Comparison of ENCODE assay signal across 22 cellular contexts in genomic region chr14:56394826-56395543, GRCh38.
"Had no signal": no experiment of that assay in that cellular context is flagged by ENCODE, and none has a peak within 500 bp of the region (broad histone marks: within the 10 kb centered on the region; RNA-seq: fewer than 3 reads in every experiment).

No MANE protein-coding gene starts in this region.

- H3K9me3 ChIP-seq: gastrocnemius medialis, heart left ventricle, prostate gland, right atrium auricular region, tibial nerve, uterus had no signal

- H3K4me1 ChIP-seq: gastrocnemius medialis, neural progenitor cell, prostate gland, right atrium auricular region, tibial nerve, uterus had no signal

- H3K27ac ChIP-seq: coronary artery, gastrocnemius medialis, heart left ventricle, neural progenitor cell, prostate gland, right atrium auricular region, tibial nerve, uterus had no signal

- H3K36me3 Mint-ChIP-seq: activated naive CD4-positive, alpha-beta T cell treated with anti-CD3 and anti-CD28 coated beads, Interleukin-2, amount 10 ng/mL, durations not matched to agents 7 days and 5 days; naive thymus-derived CD4-positive, alpha-beta T cell; neural progenitor cell had no signal

- DNase-seq: activated CD4-positive, alpha-beta T cell treated with anti-CD3 and anti-CD28 coated beads, Interleukin-2, amount 10 ng/mL, durations not matched to agents 7 days and 5 days; activated CD8-positive, alpha-beta T cell treated with anti-CD3 and anti-CD28 coated beads, Interleukin-2, amount 10 ng/mL, durations not matched to agents 7 days and 5 days; activated naive CD4-positive, alpha-beta T cell treated with anti-CD3 and anti-CD28 coated beads, Interleukin-2, amount 10 ng/mL, durations not matched to agents 7 days and 5 days; activated naive CD8-positive, alpha-beta T cell treated with anti-CD3 and anti-CD28 coated beads, Interleukin-2, amount 50 U/mL, for 24 hours; activated T-cell treated with anti-CD3 and anti-CD28 coated beads, Interleukin-2, amount 50 U/mL, for 24 hours; gastrocnemius medialis; heart left ventricle; kidney glomerular epithelial cell; left ventricle myocardium superior; mesenchymal stem cell; naive thymus-derived CD4-positive, alpha-beta T cell; stimulated activated CD4-positive, alpha-beta T cell treated with anti-CD3 and anti-CD28 coated beads, Interleukin-15, amount 100 ng/mL, for 24 hours; stimulated activated CD4-positive, alpha-beta T cell treated with anti-CD3 and anti-CD28 coated beads, Interleukin-2, amount 100 ng/mL, for 48 hours; T-helper 9 cell; uterus had no signal

- H3K9me3 Mint-ChIP-seq: activated CD4-positive, alpha-beta T cell treated with anti-CD3 and anti-CD28 coated beads, Interleukin-2, amount 10 ng/mL, durations not matched to agents 7 days and 5 days; activated naive CD4-positive, alpha-beta T cell treated with anti-CD3 and anti-CD28 coated beads, Interleukin-2, amount 10 ng/mL, durations not matched to agents 7 days and 5 days; activated naive CD8-positive, alpha-beta T cell treated with anti-CD3 and anti-CD28 coated beads, Interleukin-2, amount 50 U/mL, for 24 hours; activated T-cell treated with anti-CD3 and anti-CD28 coated beads, Interleukin-2, amount 50 U/mL, for 24 hours; neural progenitor cell; stimulated activated naive CD8-positive, alpha-beta T cell treated with anti-CD3 and anti-CD28 coated beads, Interleukin-15, Interleukin-2, amounts not matched to agents 100 ng/mL and 50 ng/mL, for 24 hours had no signal

- ATAC-seq: activated CD8-positive, alpha-beta T cell treated with anti-CD3 and anti-CD28 coated beads, Interleukin-2, amount 10 ng/mL, durations not matched to agents 7 days and 5 days; activated naive CD8-positive, alpha-beta T cell treated with anti-CD3 and anti-CD28 coated beads, Interleukin-2, amount 50 U/mL, for 24 hours; esophagus mucosa; gastrocnemius medialis; heart left ventricle; left ventricle myocardium superior; naive thymus-derived CD4-positive, alpha-beta T cell had no signal

- H3K27ac Mint-ChIP-seq: activated CD4-positive, alpha-beta T cell treated with anti-CD3 and anti-CD28 coated beads, Interleukin-2, amount 10 ng/mL, durations not matched to agents 7 days and 5 days; activated CD8-positive, alpha-beta T cell treated with anti-CD3 and anti-CD28 coated beads, Interleukin-2, amount 10 ng/mL, durations not matched to agents 7 days and 5 days; activated naive CD4-positive, alpha-beta T cell treated with anti-CD3 and anti-CD28 coated beads, Interleukin-2, amount 10 ng/mL, durations not matched to agents 7 days and 5 days; activated naive CD8-positive, alpha-beta T cell treated with anti-CD3 and anti-CD28 coated beads, Interleukin-2, amount 50 U/mL, for 24 hours; activated T-cell treated with anti-CD3 and anti-CD28 coated beads, Interleukin-2, amount 50 U/mL, for 24 hours; naive thymus-derived CD4-positive, alpha-beta T cell; neural progenitor cell; stimulated activated naive CD8-positive, alpha-beta T cell treated with anti-CD3 and anti-CD28 coated beads, Interleukin-15, Interleukin-2, amounts not matched to agents 100 ng/mL and 50 ng/mL, for 24 hours had no signal

- H3K27me3 Mint-ChIP-seq: activated CD4-positive, alpha-beta T cell treated with anti-CD3 and anti-CD28 coated beads, Interleukin-2, amount 10 ng/mL, durations not matched to agents 7 days and 5 days; activated naive CD4-positive, alpha-beta T cell treated with anti-CD3 and anti-CD28 coated beads, Interleukin-2, amount 10 ng/mL, durations not matched to agents 7 days and 5 days; activated naive CD8-positive, alpha-beta T cell treated with anti-CD3 and anti-CD28 coated beads, Interleukin-2, amount 50 U/mL, for 24 hours; activated T-cell treated with anti-CD3 and anti-CD28 coated beads, Interleukin-2, amount 50 U/mL, for 24 hours; stimulated activated naive CD8-positive, alpha-beta T cell treated with anti-CD3 and anti-CD28 coated beads, Interleukin-15, Interleukin-2, amounts not matched to agents 100 ng/mL and 50 ng/mL, for 24 hours had no signal

- H3K4me1 Mint-ChIP-seq: activated CD4-positive, alpha-beta T cell treated with anti-CD3 and anti-CD28 coated beads, Interleukin-2, amount 10 ng/mL, durations not matched to agents 7 days and 5 days; activated naive CD4-positive, alpha-beta T cell treated with anti-CD3 and anti-CD28 coated beads, Interleukin-2, amount 10 ng/mL, durations not matched to agents 7 days and 5 days; activated naive CD8-positive, alpha-beta T cell treated with anti-CD3 and anti-CD28 coated beads, Interleukin-2, amount 50 U/mL, for 24 hours; neural progenitor cell had no signal

- H3K36me3 ChIP-seq: gastrocnemius medialis, heart left ventricle, neural progenitor cell, prostate gland, right atrium auricular region, tibial nerve, uterus had no signal

- H3K4me3 Mint-ChIP-seq: activated CD4-positive, alpha-beta T cell treated with anti-CD3 and anti-CD28 coated beads, Interleukin-2, amount 10 ng/mL, durations not matched to agents 7 days and 5 days; activated CD8-positive, alpha-beta T cell treated with anti-CD3 and anti-CD28 coated beads, Interleukin-2, amount 10 ng/mL, durations not matched to agents 7 days and 5 days; activated naive CD4-positive, alpha-beta T cell treated with anti-CD3 and anti-CD28 coated beads, Interleukin-2, amount 10 ng/mL, durations not matched to agents 7 days and 5 days; activated naive CD8-positive, alpha-beta T cell treated with anti-CD3 and anti-CD28 coated beads, Interleukin-2, amount 50 U/mL, for 24 hours; activated T-cell treated with anti-CD3 and anti-CD28 coated beads, Interleukin-2, amount 50 U/mL, for 24 hours; naive thymus-derived CD4-positive, alpha-beta T cell; neural progenitor cell; stimulated activated naive CD8-positive, alpha-beta T cell treated with anti-CD3 and anti-CD28 coated beads, Interleukin-15, Interleukin-2, amounts not matched to agents 100 ng/mL and 50 ng/mL, for 24 hours had no signal

- H3K27me3 ChIP-seq: gastrocnemius medialis, heart left ventricle, neural progenitor cell, right atrium auricular region, tibial nerve, uterus had no signal

- H3K4me3 ChIP-seq: coronary artery, gastrocnemius medialis, heart left ventricle, neural progenitor cell, prostate gland, right atrium auricular region, tibial nerve, uterus had no signal
